In genomic region chr22:40685406-40685805, GRCh38 we compare ENCODE assay signal across 1 cellular context.
TF ChIP-seq lines count a peak whose summit lies in the region.

No MANE protein-coding gene starts in this region.

TF ChIP-seq in H1, 55 proteins besides CTCF, POLR2A, EP300 and RAD21:
- no peak for TF ChIP-seq NRF1 (IDR thresholded peaks at IDR 0.05; ENCODE audit: low read depth, low read length)
- no peak for TF ChIP-seq CREB1 (IDR thresholded peaks at IDR 0.05)
- TF ChIP-seq TCF12 (IDR thresholded peaks at IDR 0.05; ENCODE audit: low read depth, low read length), result no peak
- TF ChIP-seq YY1 (IDR thresholded peaks at IDR 0.05; ENCODE audit: low read depth, low read length), result no peak
- no peak for TF ChIP-seq TBP (IDR thresholded peaks at IDR 0.05; ENCODE audit: low read depth, low read length)
- no peak for TF ChIP-seq POU5F1 (IDR thresholded peaks at IDR 0.05; ENCODE audit: low read depth, low read length)
- TF ChIP-seq ATF3 (IDR thresholded peaks at IDR 0.05; ENCODE audit: insufficient read depth, low read depth, low read length), result no peak
- no peak for TF ChIP-seq CBX5 (IDR thresholded peaks at IDR 0.05; ENCODE audit: low read depth, low read length)
- no peak for TF ChIP-seq SP2 (IDR thresholded peaks at IDR 0.05; ENCODE audit: low read length)
- TF ChIP-seq CHD7 (IDR thresholded peaks at IDR 0.05; ENCODE audit: insufficient replicate concordance, low read length), result no peak
- no peak for TF ChIP-seq SP1 (IDR thresholded peaks at IDR 0.05; ENCODE audit: low read depth, low read length)
- TF ChIP-seq SUZ12 (IDR thresholded peaks at IDR 0.05; ENCODE audit: low read length), result no peak
- TF ChIP-seq KDM1A (IDR thresholded peaks at IDR 0.05; ENCODE audit: borderline replicate concordance, low read length), result no peak
- TF ChIP-seq KDM4A (IDR thresholded peaks at IDR 0.05; ENCODE audit: low read depth, low read length, severe bottlenecking), result no peak
- TF ChIP-seq MAX (IDR thresholded peaks at IDR 0.05), result no peak
